In genomic region chr17:36535669-36536081, GRCh38 we compare ENCODE assay signal across 8 cellular contexts. TPM values are rescaled to one million over a fixed set of nuclear protein-coding genes. Genes with fewer than 3 reads are reported as not detected.
A peak's percentile ranks its signal among the peaks of the same experiment; 100 is the strongest.
DNase-seq lines count a peak whose midpoint lies in the region; ATAC-seq, FAIRE-seq and TF ChIP-seq lines count a peak whose summit lies in the region.

No MANE protein-coding gene starts in this region.

- peak; percentile 15 for DNase-seq in H7
- DNase-seq in activated CD8-positive, alpha-beta T cell treated with anti-CD3 and anti-CD28 coated beads, Interleukin-2, amount 10 ng/mL, durations not matched to agents 7 days and 5 days, result no peak
- no peak for DNase-seq in HepG2 (ENCODE audit: low spot score)
- DNase-seq in DMS 273 treated with DMSO at 0.1 percent for 48 hours (lab: John Stamatoyannopoulos, UW), result no peak
- no peak for DNase-seq in foreskin melanocyte
- DNase-seq in frontal cortex (ENCODE audit: low spot score in 2 of 2), result no peak

- H3K27ac ChIP-seq in ACC112 (ENCODE audit: low read depth, low read length) (peak overlapping the region; percentile 94), HepG2 (ENCODE audit: extremely low read length, insufficient read depth, low read length) (peak overlapping the region; percentile 98), urinary bladder (ENCODE audit: low read depth) (peak overlapping the region; percentile 96)

- H3K4me1 ChIP-seq in ACC112 (ENCODE audit: control insufficient read depth, insufficient read depth, low read length, unreplicated experiment), result peaks cover 14% of the 10 kb centered on the region
- peaks cover 38% of the 10 kb centered on the region for H3K4me1 ChIP-seq in HepG2 (ENCODE audit: insufficient read depth, low read length)
- H3K4me1 ChIP-seq in urinary bladder (ENCODE audit: insufficient read depth), result no peaks in the 10 kb centered on the region

- H3K4me3 ChIP-seq in ACC112 (ENCODE audit: low read depth, low read length) (peak overlapping the region; percentile 95), H7 (ENCODE audit: insufficient read depth, low read depth, low read length) (peak overlapping the region; percentile 87), HepG2 (replicated peaks in 1 of 3; ENCODE audit: insufficient read depth in 1 of 3, low read depth in 2 of 3, low read length in 3 of 3) (peak overlapping the region; percentile 68 to 78 (median 76)), urinary bladder (ENCODE audit: low read depth, low read length) (peak overlapping the region; percentile 63)

- H4K20me1 ChIP-seq in HepG2 (ENCODE audit: insufficient read depth, low read length), result no peaks in the 10 kb centered on the region

- H3K4me3 Mint-ChIP-seq in activated CD8-positive, alpha-beta T cell treated with anti-CD3 and anti-CD28 coated beads, Interleukin-2, amount 10 ng/mL, durations not matched to agents 7 days and 5 days, result peak overlapping the region; percentile 98

- TF ChIP-seq RAD21 in HepG2 (CRISPR knock-in tag; IDR thresholded peaks at IDR 0.05), result no peak

- H3K4me2 ChIP-seq in HepG2 (ENCODE audit: low read depth, low read length), result peak overlapping the region; percentile 79

- no peak for ATAC-seq in activated CD8-positive, alpha-beta T cell treated with anti-CD3 and anti-CD28 coated beads, Interleukin-2, amount 10 ng/mL, durations not matched to agents 7 days and 5 days
- ATAC-seq in HepG2, result no peak; the same call in 2 of the 3 replicates

- in situ Hi-C loops in HepG2 (cut with HindIII; ENCODE audit: extremely low pct_ligation_motif_present, low pct_unique_long_range_greater_than_20kb), result no loop called here

- TF ChIP-seq EP300 in HepG2 (IDR thresholded peaks at IDR 0.05; ENCODE audit: low read depth in 2 of 2, low read length in 2 of 2), result no peak
- no peak for TF ChIP-seq EP300 in HepG2 (CRISPR knock-in tag; IDR thresholded peaks at IDR 0.05; ENCODE audit: borderline replicate concordance)

- H3K4me1 Mint-ChIP-seq in activated CD8-positive, alpha-beta T cell treated with anti-CD3 and anti-CD28 coated beads, Interleukin-2, amount 10 ng/mL, durations not matched to agents 7 days and 5 days (ENCODE audit: low read depth), result peaks cover 47% of the 10 kb centered on the region

- POLR2A ChIA-PET in activated CD8-positive, alpha-beta T cell treated with anti-CD3 and anti-CD28 coated beads, Interleukin-2, amount 10 ng/mL, durations not matched to agents 7 days and 5 days (lab: Charles Lee), result interaction anchor here (0.6 to 4.2 kb wide), 10 partner anchors 9 to 922 kb away, joined by 3 to 84 read pairs (median 4); partner anchors contain the start of genes GGNBP2, MRM1 and ZNHIT3
- POLR2A ChIA-PET in HepG2 (lab: Yijun Ruan, JAX), result interaction anchor here (1.0 to 3.0 kb wide), 6 partner anchors 9 to 66 kb away, joined by 3 to 107 read pairs (median 4); partner anchors contain the start of genes DHRS11, GGNBP2 and MRM1

- 2% methylated on average over 14 of the region's 15 CpGs for WGBS in HepG2 (ENCODE audit: low lambda C conversion rate)
- 7% methylated on average over 15 of the region's 15 CpGs for WGBS in urinary bladder

- no peak for TF ChIP-seq POLR2A in HepG2 (IDR thresholded peaks at IDR 0.05; ENCODE audit: insufficient read depth in 1 of 2, low read depth in 2 of 2, low read length in 2 of 2)

- no peaks in the 10 kb centered on the region for H3K27me3 Mint-ChIP-seq in activated CD8-positive, alpha-beta T cell treated with anti-CD3 and anti-CD28 coated beads, Interleukin-2, amount 10 ng/mL, durations not matched to agents 7 days and 5 days (ENCODE audit: low read depth)

- no peaks in the 10 kb centered on the region for H3K27me3 ChIP-seq in ACC112 (ENCODE audit: insufficient read depth, low read length)
- H3K27me3 ChIP-seq in H7 (ENCODE audit: control insufficient read depth, insufficient read depth, low read length), result no peaks in the 10 kb centered on the region
- H3K27me3 ChIP-seq in HepG2 (ENCODE audit: control insufficient read depth in 1 of 2, insufficient read depth in 2 of 2, low read length in 2 of 2), result no peaks in the 10 kb centered on the region; a peak in 1 of 5 replicates

- H3K36me3 ChIP-seq in ACC112 (ENCODE audit: insufficient read depth, low read length), result peaks cover 34% of the 10 kb centered on the region
- peaks cover 26% of the 10 kb centered on the region for H3K36me3 ChIP-seq in H7 (replicated peaks; ENCODE audit: control insufficient read depth, insufficient read depth, low read length)
- peaks cover 9 to 27% of the 10 kb centered on the region in 2 experiments; a peak in 4 of 5 replicates for H3K36me3 ChIP-seq in HepG2 (replicated peaks in 1 of 2; ENCODE audit: control insufficient read depth in 1 of 2, insufficient read depth in 2 of 2, low read length in 2 of 2)
- no peaks in the 10 kb centered on the region for H3K36me3 ChIP-seq in urinary bladder (ENCODE audit: insufficient read depth)

- H3K79me2 ChIP-seq in ACC112 (ENCODE audit: control insufficient read depth, insufficient read depth, low read length, unreplicated experiment), result peaks cover 58% of the 10 kb centered on the region
- peaks cover 21% of the 10 kb centered on the region for H3K79me2 ChIP-seq in HepG2 (ENCODE audit: insufficient read depth, low read length)

- intact Hi-C loops in HepG2 (cut with micrococcal nuclease; ENCODE audit: unreplicated experiment), result no loop called here

- no peaks in the 10 kb centered on the region for H3K9me3 Mint-ChIP-seq in activated CD8-positive, alpha-beta T cell treated with anti-CD3 and anti-CD28 coated beads, Interleukin-2, amount 10 ng/mL, durations not matched to agents 7 days and 5 days (ENCODE audit: insufficient read depth)

- FAIRE-seq in HepG2 (lab: Jason Lieb, UNC) (no peak), frontal cortex (lab: Jason Lieb, UNC) (no peak)

- H3K9ac ChIP-seq in HepG2 (ENCODE audit: insufficient read depth, low read depth, low read length), result peak overlapping the region; percentile 95

- TSS peak; percentile 71 for BruUV-seq in HepG2 (replicated peaks; lab: Mats Ljungman, UMichigan)

- no peaks in the 10 kb centered on the region for H3K9me3 ChIP-seq in HepG2 (ENCODE audit: low read length)

- CTCF ChIA-PET in activated CD8-positive, alpha-beta T cell treated with anti-CD3 and anti-CD28 coated beads, Interleukin-2, amount 10 ng/mL, durations not matched to agents 7 days and 5 days (lab: Charles Lee), result interaction anchor here (1.5 to 3.2 kb wide), 2 partner anchors 10 to 35 kb away, joined by 4 to 35 read pairs; partner anchors contain the start of gene GGNBP2
- CTCF ChIA-PET in HepG2 (lab: Yijun Ruan, JAX; ENCODE audit: low intra/inter-chr PET ratio, low total read pairs), result no interaction called here

- TF ChIP-seq CTCF in HepG2 (CRISPR knock-in tag; IDR thresholded peaks at IDR 0.05), result no peak

- peak overlapping the region; percentile 99 for H3K27ac Mint-ChIP-seq in activated CD8-positive, alpha-beta T cell treated with anti-CD3 and anti-CD28 coated beads, Interleukin-2, amount 10 ng/mL, durations not matched to agents 7 days and 5 days

- H2AFZ ChIP-seq in ACC112 (ENCODE audit: low read length, unreplicated experiment) (no peak overlapping the region), HepG2 (ENCODE audit: low read length) (no peak overlapping the region)

- H3K36me3 Mint-ChIP-seq in activated CD8-positive, alpha-beta T cell treated with anti-CD3 and anti-CD28 coated beads, Interleukin-2, amount 10 ng/mL, durations not matched to agents 7 days and 5 days (ENCODE audit: low read depth), result peaks cover 52% of the 10 kb centered on the region

RNA-seq across cellular contexts. Expression of gene PIGW, which starts 0.9 kb away (rescaled TPM):
- total RNA-seq in H7 (2014; rRNA removed; shearing (Covaris generic)), result 9.6 and 10.7 TPM in 2 replicates
- 10 to 100 TPM in 1 of 2 experiments, 1 to 10 TPM in 1; 8.0 to 11.7 TPM for total RNA-seq in activated CD8-positive, alpha-beta T cell treated with anti-CD3 and anti-CD28 coated beads, Interleukin-2, amount 10 ng/mL, durations not matched to agents 7 days and 5 days
- 24.0 and 26.5 TPM in 2 replicates for total RNA-seq in HepG2 (2016; rRNA removed; fragmentation: Illumina TruSeq; extraction: Trizol)
- total RNA-seq in HepG2 (2016; cell fraction: cytosol; rRNA removed; fragmentation: Illumina TruSeq; extraction: Trizol; ENCODE audit: low read depth), result 4.4 and 5.1 TPM in 2 replicates
- total RNA-seq in HepG2 (2016; cell fraction: insoluble cytoplasmic fraction; rRNA removed; fragmentation: Illumina TruSeq; extraction: Trizol), result 21.6 and 25.0 TPM in 2 replicates
- 19.0 and 23.1 TPM in 2 replicates for total RNA-seq in HepG2 (2016; cell fraction: membrane; rRNA removed; fragmentation: Illumina TruSeq; extraction: Trizol)
- total RNA-seq in HepG2 (2016; cell fraction: nucleus; rRNA removed; fragmentation: Illumina TruSeq; extraction: Trizol), result 20.3 and 22.4 TPM in 2 replicates
- polyA plus RNA-seq in HepG2 (2011; rRNA removed), result 6.6 and 9.0 TPM in 2 replicates
- polyA plus RNA-seq in HepG2 (2011; cell fraction: cytosol; rRNA removed), result 4.7 and 6.7 TPM in 2 replicates
- polyA plus RNA-seq in HepG2 (2011; cell fraction: nucleus; rRNA removed), result 3.9 and 4.8 TPM in 2 replicates
- 11.2 and 12.6 TPM in 2 replicates for polyA plus RNA-seq in HepG2 (2012)
- polyA plus RNA-seq in HepG2 (2016; cell fraction: cytosol; fragmentation: Illumina TruSeq; extraction: Trizol; ENCODE audit: low read depth), result 5.5 and 6.5 TPM in 2 replicates
- polyA plus RNA-seq in HepG2 (2016; cell fraction: insoluble cytoplasmic fraction; fragmentation: Illumina TruSeq; extraction: Trizol; ENCODE audit: low read depth), result 25.9 and 29.3 TPM in 2 replicates
- 20.3 and 21.1 TPM in 2 replicates for polyA plus RNA-seq in HepG2 (2016; cell fraction: membrane; fragmentation: Illumina TruSeq; extraction: Trizol; ENCODE audit: low read depth)
- polyA plus RNA-seq in HepG2 (2016; cell fraction: nucleus; fragmentation: Illumina TruSeq; extraction: Trizol; ENCODE audit: insufficient read depth, low read depth), result 29.7 and 32.1 TPM in 2 replicates
- 2.8 and 4.8 TPM in 2 replicates for polyA minus RNA-seq in HepG2 (2011; rRNA and poly(A)+ RNA removed; ENCODE audit: low replicate concordance)
- 3.5 and 6.3 TPM in 2 replicates for polyA minus RNA-seq in HepG2 (2011; cell fraction: cytosol; rRNA and poly(A)+ RNA removed)
- 6.3 and 7.2 TPM in 2 replicates for polyA minus RNA-seq in HepG2 (2011; cell fraction: nucleus; rRNA and poly(A)+ RNA removed)
- total RNA-seq in urinary bladder, result 5.6 TPM
- 6.8 TPM for polyA plus RNA-seq in urinary bladder
- total RNA-seq in frontal cortex, result 3.3 TPM

RNA-seq across cellular contexts. Expression of gene MYO19, which starts 1.0 kb away (rescaled TPM):
- total RNA-seq in H7 (2014; rRNA removed; shearing (Covaris generic)), result 146 TPM in 2 replicates
- 100 to 1,000 TPM; 136 to 142 TPM for total RNA-seq in activated CD8-positive, alpha-beta T cell treated with anti-CD3 and anti-CD28 coated beads, Interleukin-2, amount 10 ng/mL, durations not matched to agents 7 days and 5 days
- total RNA-seq in HepG2 (2016; rRNA removed; fragmentation: Illumina TruSeq; extraction: Trizol) (46.8 and 75.7 TPM in 2 replicates), urinary bladder (48.5 TPM), frontal cortex (30.6 TPM)
- total RNA-seq in HepG2 (2016; cell fraction: cytosol; rRNA removed; fragmentation: Illumina TruSeq; extraction: Trizol; ENCODE audit: low read depth), result 70.2 and 74.2 TPM in 2 replicates
- 42.5 and 72.3 TPM in 2 replicates for total RNA-seq in HepG2 (2016; cell fraction: insoluble cytoplasmic fraction; rRNA removed; fragmentation: Illumina TruSeq; extraction: Trizol)
- 73.2 and 82.2 TPM in 2 replicates for total RNA-seq in HepG2 (2016; cell fraction: membrane; rRNA removed; fragmentation: Illumina TruSeq; extraction: Trizol)
- 105 and 110 TPM in 2 replicates for total RNA-seq in HepG2 (2016; cell fraction: nucleus; rRNA removed; fragmentation: Illumina TruSeq; extraction: Trizol)
- polyA plus RNA-seq in HepG2 (2011; rRNA removed) (80.8 and 82.3 TPM in 2 replicates), urinary bladder (20.2 TPM)
- polyA plus RNA-seq in HepG2 (2011; cell fraction: cytosol; rRNA removed), result 31.7 and 43.3 TPM in 2 replicates
- 435 and 511 TPM in 2 replicates for polyA plus RNA-seq in HepG2 (2011; cell fraction: nucleus; rRNA removed)
- 38.9 and 47.5 TPM in 2 replicates for polyA plus RNA-seq in HepG2 (2012)
- 29.1 and 34.3 TPM in 2 replicates for polyA plus RNA-seq in HepG2 (2016; cell fraction: cytosol; fragmentation: Illumina TruSeq; extraction: Trizol; ENCODE audit: low read depth)
- 38.5 and 44.1 TPM in 2 replicates for polyA plus RNA-seq in HepG2 (2016; cell fraction: insoluble cytoplasmic fraction; fragmentation: Illumina TruSeq; extraction: Trizol; ENCODE audit: low read depth)
- 43.7 and 46.4 TPM in 2 replicates for polyA plus RNA-seq in HepG2 (2016; cell fraction: membrane; fragmentation: Illumina TruSeq; extraction: Trizol; ENCODE audit: low read depth)
- polyA plus RNA-seq in HepG2 (2016; cell fraction: nucleus; fragmentation: Illumina TruSeq; extraction: Trizol; ENCODE audit: insufficient read depth, low read depth), result 202 and 205 TPM in 2 replicates
- polyA minus RNA-seq in HepG2 (2011; rRNA and poly(A)+ RNA removed; ENCODE audit: low replicate concordance), result 151 and 353 TPM in 2 replicates
- 25.4 and 29.5 TPM in 2 replicates for polyA minus RNA-seq in HepG2 (2011; cell fraction: cytosol; rRNA and poly(A)+ RNA removed)
- polyA minus RNA-seq in HepG2 (2011; cell fraction: nucleus; rRNA and poly(A)+ RNA removed), result 222 and 248 TPM in 2 replicates

RNA-seq across cellular contexts. Expression of gene GGNBP2, which starts 9.0 kb away (rescaled TPM):
- total RNA-seq in H7 (2014; rRNA removed; shearing (Covaris generic)), result 27.6 and 35.7 TPM in 2 replicates
- 100 to 1,000 TPM; 112 to 122 TPM for total RNA-seq in activated CD8-positive, alpha-beta T cell treated with anti-CD3 and anti-CD28 coated beads, Interleukin-2, amount 10 ng/mL, durations not matched to agents 7 days and 5 days
- total RNA-seq in HepG2 (2016; rRNA removed; fragmentation: Illumina TruSeq; extraction: Trizol) (53.3 and 59.6 TPM in 2 replicates), urinary bladder (86.5 TPM), frontal cortex (67.7 TPM)
- total RNA-seq in HepG2 (2016; cell fraction: cytosol; rRNA removed; fragmentation: Illumina TruSeq; extraction: Trizol; ENCODE audit: low read depth), result 12.2 and 13.2 TPM in 2 replicates
- total RNA-seq in HepG2 (2016; cell fraction: insoluble cytoplasmic fraction; rRNA removed; fragmentation: Illumina TruSeq; extraction: Trizol), result 54.5 and 55.8 TPM in 2 replicates
- 17.0 and 19.1 TPM in 2 replicates for total RNA-seq in HepG2 (2016; cell fraction: membrane; rRNA removed; fragmentation: Illumina TruSeq; extraction: Trizol)
- total RNA-seq in HepG2 (2016; cell fraction: nucleus; rRNA removed; fragmentation: Illumina TruSeq; extraction: Trizol), result 64.6 and 73.8 TPM in 2 replicates
- polyA plus RNA-seq in HepG2 (2011; rRNA removed) (75.5 and 84.2 TPM in 2 replicates), urinary bladder (46.4 TPM)
- 29.8 and 38.5 TPM in 2 replicates for polyA plus RNA-seq in HepG2 (2011; cell fraction: cytosol; rRNA removed)
- 127 and 151 TPM in 2 replicates for polyA plus RNA-seq in HepG2 (2011; cell fraction: nucleus; rRNA removed)
- 41.9 and 49.1 TPM in 2 replicates for polyA plus RNA-seq in HepG2 (2012)
- polyA plus RNA-seq in HepG2 (2016; cell fraction: cytosol; fragmentation: Illumina TruSeq; extraction: Trizol; ENCODE audit: low read depth), result 4.2 and 5.6 TPM in 2 replicates
- 65.2 and 70.6 TPM in 2 replicates for polyA plus RNA-seq in HepG2 (2016; cell fraction: insoluble cytoplasmic fraction; fragmentation: Illumina TruSeq; extraction: Trizol; ENCODE audit: low read depth)
- 9.6 and 11.3 TPM in 2 replicates for polyA plus RNA-seq in HepG2 (2016; cell fraction: membrane; fragmentation: Illumina TruSeq; extraction: Trizol; ENCODE audit: low read depth)
- polyA plus RNA-seq in HepG2 (2016; cell fraction: nucleus; fragmentation: Illumina TruSeq; extraction: Trizol; ENCODE audit: insufficient read depth, low read depth), result 118 and 132 TPM in 2 replicates
- 67.2 and 86.8 TPM in 2 replicates for polyA minus RNA-seq in HepG2 (2011; rRNA and poly(A)+ RNA removed; ENCODE audit: low replicate concordance)
- polyA minus RNA-seq in HepG2 (2011; cell fraction: cytosol; rRNA and poly(A)+ RNA removed), result 16.6 and 22.4 TPM in 2 replicates
- 108 and 109 TPM in 2 replicates for polyA minus RNA-seq in HepG2 (2011; cell fraction: nucleus; rRNA and poly(A)+ RNA removed)

RNA-seq across cellular contexts. Expression of gene ZNHIT3, which starts 49.2 kb away (rescaled TPM):
- total RNA-seq in H7 (2014; rRNA removed; shearing (Covaris generic)), result 81.8 and 85.4 TPM in 2 replicates
- total RNA-seq in activated CD8-positive, alpha-beta T cell treated with anti-CD3 and anti-CD28 coated beads, Interleukin-2, amount 10 ng/mL, durations not matched to agents 7 days and 5 days, result 10 to 100 TPM; 32.2 to 33.7 TPM
- total RNA-seq in HepG2 (2016; rRNA removed; fragmentation: Illumina TruSeq; extraction: Trizol) (66.6 and 88.3 TPM in 2 replicates), urinary bladder (33.7 TPM), frontal cortex (57.1 TPM)
- total RNA-seq in HepG2 (2016; cell fraction: cytosol; rRNA removed; fragmentation: Illumina TruSeq; extraction: Trizol; ENCODE audit: low read depth), result 29.8 and 32.2 TPM in 2 replicates
- total RNA-seq in HepG2 (2016; cell fraction: insoluble cytoplasmic fraction; rRNA removed; fragmentation: Illumina TruSeq; extraction: Trizol), result 67.3 and 89.4 TPM in 2 replicates
- 41.9 and 45.5 TPM in 2 replicates for total RNA-seq in HepG2 (2016; cell fraction: membrane; rRNA removed; fragmentation: Illumina TruSeq; extraction: Trizol)
- 27.8 and 28.2 TPM in 2 replicates for total RNA-seq in HepG2 (2016; cell fraction: nucleus; rRNA removed; fragmentation: Illumina TruSeq; extraction: Trizol)
- polyA plus RNA-seq in HepG2 (2011; rRNA removed) (60.9 and 77.4 TPM in 2 replicates), urinary bladder (51.9 TPM)
- 58.2 and 69.6 TPM in 2 replicates for polyA plus RNA-seq in HepG2 (2011; cell fraction: cytosol; rRNA removed)
- 16.3 and 25.3 TPM in 2 replicates for polyA plus RNA-seq in HepG2 (2011; cell fraction: nucleus; rRNA removed)
- 48.2 and 51.5 TPM in 2 replicates for polyA plus RNA-seq in HepG2 (2012)
- 30.5 and 31.3 TPM in 2 replicates for polyA plus RNA-seq in HepG2 (2016; cell fraction: cytosol; fragmentation: Illumina TruSeq; extraction: Trizol; ENCODE audit: low read depth)
- 87.9 and 101 TPM in 2 replicates for polyA plus RNA-seq in HepG2 (2016; cell fraction: insoluble cytoplasmic fraction; fragmentation: Illumina TruSeq; extraction: Trizol; ENCODE audit: low read depth)
- polyA plus RNA-seq in HepG2 (2016; cell fraction: membrane; fragmentation: Illumina TruSeq; extraction: Trizol; ENCODE audit: low read depth), result 43.8 and 44.5 TPM in 2 replicates
- polyA plus RNA-seq in HepG2 (2016; cell fraction: nucleus; fragmentation: Illumina TruSeq; extraction: Trizol; ENCODE audit: insufficient read depth, low read depth), result 41.8 and 50.1 TPM in 2 replicates
- polyA minus RNA-seq in HepG2 (2011; rRNA and poly(A)+ RNA removed; ENCODE audit: low replicate concordance), result 22.7 and 35.2 TPM in 2 replicates
- polyA minus RNA-seq in HepG2 (2011; cell fraction: cytosol; rRNA and poly(A)+ RNA removed), result 8.5 and 13.5 TPM in 2 replicates
- polyA minus RNA-seq in HepG2 (2011; cell fraction: nucleus; rRNA and poly(A)+ RNA removed), result 20.0 and 28.6 TPM in 2 replicates

RNA-seq across cellular contexts. Expression of gene DHRS11, which starts 56.0 kb away (rescaled TPM):
- 38.6 and 46.9 TPM in 2 replicates for total RNA-seq in H7 (2014; rRNA removed; shearing (Covaris generic))
- 1 to 10 TPM; 4.7 to 5.0 TPM for total RNA-seq in activated CD8-positive, alpha-beta T cell treated with anti-CD3 and anti-CD28 coated beads, Interleukin-2, amount 10 ng/mL, durations not matched to agents 7 days and 5 days
- total RNA-seq in HepG2 (2016; rRNA removed; fragmentation: Illumina TruSeq; extraction: Trizol) (19.6 and 28.4 TPM in 2 replicates), urinary bladder (3.2 TPM), frontal cortex (5.7 TPM)
- total RNA-seq in HepG2 (2016; cell fraction: cytosol; rRNA removed; fragmentation: Illumina TruSeq; extraction: Trizol; ENCODE audit: low read depth), result 17.2 and 17.4 TPM in 2 replicates
- total RNA-seq in HepG2 (2016; cell fraction: insoluble cytoplasmic fraction; rRNA removed; fragmentation: Illumina TruSeq; extraction: Trizol), result 15.5 and 27.2 TPM in 2 replicates
- total RNA-seq in HepG2 (2016; cell fraction: membrane; rRNA removed; fragmentation: Illumina TruSeq; extraction: Trizol), result 21.2 and 25.8 TPM in 2 replicates
- total RNA-seq in HepG2 (2016; cell fraction: nucleus; rRNA removed; fragmentation: Illumina TruSeq; extraction: Trizol), result 17.9 and 22.6 TPM in 2 replicates
- polyA plus RNA-seq in HepG2 (2011; rRNA removed) (41.9 and 48.7 TPM in 2 replicates), urinary bladder (9.4 TPM)
- polyA plus RNA-seq in HepG2 (2011; cell fraction: cytosol; rRNA removed), result 39.7 and 43.4 TPM in 2 replicates
- 55.0 and 64.7 TPM in 2 replicates for polyA plus RNA-seq in HepG2 (2011; cell fraction: nucleus; rRNA removed)
- polyA plus RNA-seq in HepG2 (2012), result 24.2 and 34.9 TPM in 2 replicates
- 21.4 and 26.0 TPM in 2 replicates for polyA plus RNA-seq in HepG2 (2016; cell fraction: cytosol; fragmentation: Illumina TruSeq; extraction: Trizol; ENCODE audit: low read depth)
- 28.1 and 32.5 TPM in 2 replicates for polyA plus RNA-seq in HepG2 (2016; cell fraction: insoluble cytoplasmic fraction; fragmentation: Illumina TruSeq; extraction: Trizol; ENCODE audit: low read depth)
- 25.5 and 31.7 TPM in 2 replicates for polyA plus RNA-seq in HepG2 (2016; cell fraction: membrane; fragmentation: Illumina TruSeq; extraction: Trizol; ENCODE audit: low read depth)
- 61.7 and 67.8 TPM in 2 replicates for polyA plus RNA-seq in HepG2 (2016; cell fraction: nucleus; fragmentation: Illumina TruSeq; extraction: Trizol; ENCODE audit: insufficient read depth, low read depth)
- 45.6 and 61.3 TPM in 2 replicates for polyA minus RNA-seq in HepG2 (2011; rRNA and poly(A)+ RNA removed; ENCODE audit: low replicate concordance)
- 19.2 and 21.1 TPM in 2 replicates for polyA minus RNA-seq in HepG2 (2011; cell fraction: cytosol; rRNA and poly(A)+ RNA removed)
- polyA minus RNA-seq in HepG2 (2011; cell fraction: nucleus; rRNA and poly(A)+ RNA removed), result 13.9 and 17.8 TPM in 2 replicates
